In genomic region chrX:134807039-134807729, GRCh38 we compare ENCODE assay signal across 8 cellular contexts. TPM values are rescaled to one million over a fixed set of nuclear protein-coding genes. Genes with fewer than 3 reads are reported as not detected.
A peak's percentile ranks its signal among the peaks of the same experiment; 100 is the strongest.
DNase-seq lines count a peak whose midpoint lies in the region; ATAC-seq and TF ChIP-seq lines count a peak whose summit lies in the region.

No MANE protein-coding gene starts in this region.

- no peak for TF ChIP-seq EP300 in gastroesophageal sphincter (IDR thresholded peaks at IDR 0.05)

- peak overlapping the region; percentile 95 for H3K27ac Mint-ChIP-seq in activated naive CD4-positive, alpha-beta T cell treated with anti-CD3 and anti-CD28 coated beads for 36 hours

- peaks cover 14% of the 10 kb centered on the region for H3K4me1 Mint-ChIP-seq in activated naive CD4-positive, alpha-beta T cell treated with anti-CD3 and anti-CD28 coated beads for 36 hours (ENCODE audit: low read depth)

- WGBS in gastroesophageal sphincter (ENCODE audit: low coverage in 1 of 2), 2 donors, result 0 to 30% methylated on average over 6 to 8 of the region's 30 CpGs

- no peaks in the 10 kb centered on the region for H3K4me1 ChIP-seq in gastroesophageal sphincter

- H3K9me3 Mint-ChIP-seq in activated naive CD4-positive, alpha-beta T cell treated with anti-CD3 and anti-CD28 coated beads for 36 hours, result no peaks in the 10 kb centered on the region

- H3K9me3 ChIP-seq in gastroesophageal sphincter, result no peaks in the 10 kb centered on the region

- peak; percentile 70 for DNase-seq in GM04504 (ENCODE audit: low read depth)
- peak; percentile 70 for DNase-seq in HFF-Myc (ENCODE audit: extremely low read depth, low read depth)
- peak; percentile 92 for DNase-seq in MV-4-11 (lab: John Stamatoyannopoulos, UW)
- peak; percentile 91 for DNase-seq in SK-MEL-5 (ENCODE audit: low read depth, low spot score)
- peak; percentile 93 for DNase-seq in activated naive CD4-positive, alpha-beta T cell treated with anti-CD3 and anti-CD28 coated beads for 36 hours
- peak; percentile 52 for DNase-seq in non-pigmented ciliary epithelial cell (ENCODE audit: low read depth)
- DNase-seq in substantia nigra (lab: John Stamatoyannopoulos, UW), result peak in 48 of 49 donors; percentile 7 to 89 (median 56)

- H3K36me3 ChIP-seq in gastroesophageal sphincter, result no peaks in the 10 kb centered on the region

- ATAC-seq in gastroesophageal sphincter, result peak; percentile 91

- H3K36me3 Mint-ChIP-seq in activated naive CD4-positive, alpha-beta T cell treated with anti-CD3 and anti-CD28 coated beads for 36 hours (ENCODE audit: low read depth), result no peaks in the 10 kb centered on the region

- H3K4me3 Mint-ChIP-seq in activated naive CD4-positive, alpha-beta T cell treated with anti-CD3 and anti-CD28 coated beads for 36 hours, result peak overlapping the region; percentile 92

- TF ChIP-seq CTCF in HFF-Myc (IDR thresholded peaks at IDR 0.05; ENCODE audit: low read depth, low read length, missing control alignments), result no peak
- TF ChIP-seq CTCF in gastroesophageal sphincter (IDR thresholded peaks at IDR 0.05), result no peak

- H3K27ac ChIP-seq in gastroesophageal sphincter (peak overlapping the region; percentile 84 to 96 (median 86)), substantia nigra (ENCODE audit: low read depth, low read length, poor library complexity, severe bottlenecking) (peak overlapping the region; percentile 67)

- H3K4me3 ChIP-seq in HFF-Myc (replicated peaks; ENCODE audit: low read depth, low read length), result peak overlapping the region; percentile 63
- H3K4me3 ChIP-seq in gastroesophageal sphincter, result peak overlapping the region; percentile 62 to 85

- intact Hi-C loops in activated naive CD4-positive, alpha-beta T cell treated with anti-CD3 and anti-CD28 coated beads for 36 hours (cut with micrococcal nuclease), result loop anchor here (1.0 to 2.0 kb wide), 2 partner anchors 88 to 714 kb away; partner anchors contain the start of gene INTS6L

- no peaks in the 10 kb centered on the region for H3K27me3 ChIP-seq in gastroesophageal sphincter

- CTCF ChIA-PET in activated naive CD4-positive, alpha-beta T cell treated with anti-CD3 and anti-CD28 coated beads for 36 hours (lab: Charles Lee), result interaction anchor here (0.6 to 0.7 kb wide), 3 partner anchors 19 to 719 kb away, joined by 3 to 4 read pairs (median 3); no protein-coding TSS in a partner anchor

- in situ Hi-C loops in SK-MEL-5 (cut with HindIII; ENCODE audit: low pct_unique_long_range_greater_than_20kb, low sequenced_read_pairs), result no loop called here

- TF ChIP-seq POLR2A in gastroesophageal sphincter (IDR thresholded peaks at IDR 0.05), result peak in 1 of 2 donors; percentile 39

- H3K27me3 Mint-ChIP-seq in activated naive CD4-positive, alpha-beta T cell treated with anti-CD3 and anti-CD28 coated beads for 36 hours (ENCODE audit: low read depth), result no peaks in the 10 kb centered on the region

RNA-seq across cellular contexts. Expression of gene PABIR2, which starts 10.2 kb away (rescaled TPM):
- 5.9 and 6.0 TPM in 2 replicates for total RNA-seq in SK-MEL-5 (2014; rRNA removed; shearing (Covaris generic))
- 21.3 and 27.1 TPM in 2 replicates for polyA plus RNA-seq in SK-MEL-5 (2015; cell fraction: cytosol; rRNA removed)
- 58.1 and 62.9 TPM in 2 replicates for polyA plus RNA-seq in SK-MEL-5 (2015; cell fraction: nucleus; rRNA removed)
- total RNA-seq in activated naive CD4-positive, alpha-beta T cell treated with anti-CD3 and anti-CD28 coated beads for 36 hours, result 10 to 100 TPM; 55.4 to 58.2 TPM
- 10 to 100 TPM; 10.4 to 18.4 (median 15.7) TPM for total RNA-seq in gastroesophageal sphincter

Comparison
In these comparisons a context has a peak if more than half of its experiments do, and no peak if none do; other contexts are left out.
1. Peak in every context shown above with its lines: DNase-seq, ATAC-seq, H3K4me3 ChIP-seq and H3K27ac ChIP-seq.